In the genomic region with DNA sequence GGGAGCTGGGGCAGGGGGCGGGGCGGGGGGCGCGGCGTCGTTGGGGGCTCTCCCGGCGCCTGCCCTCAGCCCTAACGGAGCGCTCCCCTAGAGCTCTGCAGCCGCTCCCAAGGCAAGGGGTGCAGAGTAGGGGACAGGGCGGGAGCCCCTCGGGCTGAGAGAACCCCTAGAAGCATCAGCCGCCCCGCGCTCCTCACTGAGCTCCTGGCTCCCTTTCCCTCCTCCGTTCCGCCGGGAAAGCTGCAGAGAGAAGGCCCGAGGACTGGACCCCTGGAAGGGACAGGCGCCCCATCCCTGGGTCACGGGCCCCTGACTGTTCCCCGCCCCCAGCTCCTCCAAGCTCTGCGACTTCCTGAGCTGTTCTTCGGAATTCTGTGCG, we compare ENCODE assay signal across 9 cellular contexts. TPM values are rescaled to one million over a fixed set of nuclear protein-coding genes. Genes with fewer than 3 reads are reported as not detected.
DNase-seq lines count a peak whose midpoint lies in the region; ATAC-seq and TF ChIP-seq lines count a peak whose summit lies in the region.
"Had no signal": no experiment of that assay in that cellular context is flagged by ENCODE, and none has a peak within 500 bp of the region (broad histone marks: within the 10 kb centered on the region; RNA-seq: fewer than 3 reads in every experiment).

No MANE protein-coding gene starts in this region.

- TF ChIP-seq CTCF in vagina (IDR thresholded peaks at IDR 0.05), result no peak

- no peaks in the 10 kb centered on the region for H3K36me3 ChIP-seq in muscle layer of duodenum (ENCODE audit: control insufficient read depth in 1 of 2, insufficient read depth in 2 of 2, low read length in 2 of 2)
- no peaks in the 10 kb centered on the region for H3K36me3 ChIP-seq in vagina

- TF ChIP-seq POLR2A in vagina (IDR thresholded peaks at IDR 0.05), result no peak

- H3K27ac ChIP-seq in caudate nucleus (ENCODE audit: low read depth, low read length) (peak overlapping the region; percentile 64), muscle layer of duodenum (ENCODE audit: low read length) (no peak overlapping the region), vagina (peak overlapping the region; percentile 100)

- H3K27me3 ChIP-seq in muscle layer of duodenum (ENCODE audit: low read depth, low read length), result peaks cover 7% of the 10 kb centered on the region
- no peaks in the 10 kb centered on the region for H3K27me3 ChIP-seq in vagina

- ATAC-seq in GM18907 (IDR thresholded peaks at IDR 0.05; ENCODE audit: unreplicated experiment), result no peak

- H3K4me3 ChIP-seq in muscle layer of duodenum (ENCODE audit: low read depth in 1 of 2, low read length in 2 of 2) (peak overlapping the region; percentile 96 to 99), vagina (peak overlapping the region; percentile 75 to 88)

- DNase-seq in stimulated activated naive CD4-positive, alpha-beta T cell (lab: John Stamatoyannopoulos, UW), result peak in 4 of 6 experiments; percentile 14 to 44 (median 27)
- no peak for DNase-seq in stimulated activated naive CD4-positive, alpha-beta T cell treated with Interleukin-2 at 50 U/mL for 16 hours (lab: John Stamatoyannopoulos, UW)
- peak in 1 of 61 donors; percentile 39 for DNase-seq in caudate nucleus (lab: John Stamatoyannopoulos, UW)
- DNase-seq in vagina (ENCODE audit: extremely low spot score in 2 of 2), result no peak
- DNase-seq in inferior parietal cortex (ENCODE audit: extremely low spot score), result no peak
- DNase-seq in 8988T, result no peak
- DNase-seq: NCI-H2029 treated with DMSO at 0.1 percent for 48 hours had no signal

- H3K9me3 ChIP-seq in muscle layer of duodenum (ENCODE audit: control insufficient read depth in 1 of 2, low read length in 2 of 2) (no peaks in the 10 kb centered on the region), vagina (no peaks in the 10 kb centered on the region)

- intact Hi-C loops in vagina (cut with DNase I), result loop anchor here (2.0 to 5.0 kb wide), 3 partner anchors 79 to 279 kb away; a partner anchor contains a TSS

- peaks cover 0 to 26% of the 10 kb centered on the region in 2 donors for H3K4me1 ChIP-seq in muscle layer of duodenum (ENCODE audit: control insufficient read depth in 1 of 2, insufficient read depth in 2 of 2, low read length in 2 of 2)
- H3K4me1 ChIP-seq in vagina, result peaks cover 21% of the 10 kb centered on the region

RNA-seq across cellular contexts. Expression of a gene that starts 0.2 kb away (rescaled TPM):
- total RNA-seq in vagina, result 6.6 TPM

RNA-seq across cellular contexts. Expression of a gene that starts 14.3 kb away (rescaled TPM):
- total RNA-seq in vagina, result not detected

RNA-seq across cellular contexts. Expression of a gene that starts 45.8 kb away (rescaled TPM):
- total RNA-seq in vagina, result 8.3 TPM

RNA-seq across cellular contexts. Expression of a gene that starts 48.4 kb away (rescaled TPM):
- total RNA-seq in vagina, result 2,758 TPM

Comparison
In these comparisons a context has a peak if more than half of its experiments do, and no peak if none do; other contexts are left out.
1. DNase-seq: peak in stimulated activated naive CD4-positive, alpha-beta T cell (4 of 6); none in stimulated activated naive CD4-positive, alpha-beta T cell treated with Interleukin-2 at 50 U/mL for 16 hours (single experiment), vagina (0 of 2), inferior parietal cortex (single experiment) and 8988T (single experiment).